ENCODE assay signal across 18 cellular contexts in the genomic region with DNA sequence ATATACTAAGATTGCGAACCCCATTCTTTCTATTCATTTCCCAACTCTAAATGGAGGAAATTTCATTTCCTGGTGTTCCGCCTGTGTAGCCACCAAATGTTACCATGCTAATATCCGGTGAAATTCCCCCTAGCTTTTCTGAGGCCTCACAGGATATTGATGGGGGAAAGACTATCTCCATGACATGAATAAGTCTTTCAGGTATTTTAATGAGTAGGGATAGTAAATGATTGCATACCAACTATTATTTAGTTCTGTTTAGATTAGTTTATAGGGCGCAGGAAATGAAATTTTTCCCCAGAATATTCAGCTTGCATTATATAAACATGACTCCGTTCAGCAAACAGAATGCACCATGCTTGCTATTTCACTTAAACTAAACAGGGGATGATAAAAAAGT.
"Had no signal": no experiment of that assay in that cellular context is flagged by ENCODE, and none has a peak within 500 bp of the region (broad histone marks: within the 10 kb centered on the region; RNA-seq: fewer than 3 reads in every experiment).

No MANE protein-coding gene starts in this region.

- H3K4me1 Mint-ChIP-seq: activated CD8-positive, alpha-beta memory T cell treated with anti-CD3 and anti-CD28 coated beads, Interleukin-2, amount 10 ng/mL, durations not matched to agents 7 days and 5 days had no signal

- H3K4me1 ChIP-seq: esophagus squamous epithelium, left lung, suprapubic skin had no signal

- H3K36me3 Mint-ChIP-seq: activated CD8-positive, alpha-beta memory T cell treated with anti-CD3 and anti-CD28 coated beads, Interleukin-2, amount 10 ng/mL, durations not matched to agents 7 days and 5 days; activated naive CD4-positive, alpha-beta T cell treated with anti-CD3 and anti-CD28 coated beads, Interleukin-2, amount 50 U/mL, for 72 hours had no signal

- H3K4me3 Mint-ChIP-seq: activated CD8-positive, alpha-beta memory T cell treated with anti-CD3 and anti-CD28 coated beads, Interleukin-2, amount 10 ng/mL, durations not matched to agents 7 days and 5 days; activated T-cell treated with anti-CD3 and anti-CD28 coated beads, Interleukin-2, amount 50 U/mL, for 24 hours; nephron progenitor cell had no signal

- H3K27me3 Mint-ChIP-seq: activated T-cell treated with anti-CD3 and anti-CD28 coated beads, Interleukin-2, amount 50 U/mL, for 24 hours had no signal

- H3K9me3 Mint-ChIP-seq: activated naive CD4-positive, alpha-beta T cell treated with anti-CD3 and anti-CD28 coated beads, Interleukin-2, amount 50 U/mL, for 72 hours; activated T-cell treated with anti-CD3 and anti-CD28 coated beads, Interleukin-2, amount 50 U/mL, for 24 hours; nephron progenitor cell had no signal

- H3K27ac Mint-ChIP-seq: activated CD8-positive, alpha-beta memory T cell treated with anti-CD3 and anti-CD28 coated beads, Interleukin-2, amount 10 ng/mL, durations not matched to agents 7 days and 5 days; activated naive CD4-positive, alpha-beta T cell treated with anti-CD3 and anti-CD28 coated beads, Interleukin-2, amount 50 U/mL, for 72 hours; activated T-cell treated with anti-CD3 and anti-CD28 coated beads, Interleukin-2, amount 50 U/mL, for 24 hours; nephron progenitor cell had no signal

- ATAC-seq: activated CD8-positive, alpha-beta memory T cell treated with anti-CD3 and anti-CD28 coated beads, Interleukin-2, amount 10 ng/mL, durations not matched to agents 7 days and 5 days; activated naive CD4-positive, alpha-beta T cell treated with anti-CD3 and anti-CD28 coated beads, Interleukin-2, amount 50 U/mL, for 72 hours; left lung; stimulated activated naive CD8-positive, alpha-beta T cell treated with anti-CD3 and anti-CD28 coated beads, Interleukin-15, Interleukin-2, amounts not matched to agents 100 U/mL and 50 U/mL, for 24 hours had no signal

- H3K36me3 ChIP-seq: esophagus squamous epithelium, left lung, suprapubic skin had no signal

- H3K4me3 ChIP-seq: dorsolateral prefrontal cortex, esophagus squamous epithelium, left lung, suprapubic skin had no signal

- H3K9me3 ChIP-seq: esophagus squamous epithelium, left lung, suprapubic skin had no signal

- H3K27ac ChIP-seq: dorsolateral prefrontal cortex, esophagus squamous epithelium, left lung, suprapubic skin had no signal

- H3K27me3 ChIP-seq: dorsolateral prefrontal cortex, esophagus squamous epithelium, left lung, suprapubic skin had no signal

- DNase-seq: activated CD4-positive, alpha-beta T cell treated with anti-CD3 and anti-CD28 coated beads, Interleukin-2, amount 50 U/mL, for 48 hours; activated CD4-positive, CD25-positive, alpha-beta regulatory T cell treated with anti-CD3 and anti-CD28 coated beads, Interleukin-2, amount 50 U/mL, for 72 hours; activated CD8-positive, alpha-beta memory T cell treated with anti-CD3 and anti-CD28 coated beads, Interleukin-2, amount 10 ng/mL, durations not matched to agents 7 days and 5 days; activated effector memory CD4-positive, alpha-beta T cell treated with Interleukin-2 at 50 U/mL for 16 hours; activated T-cell treated with anti-CD3 and anti-CD28 coated beads, Interleukin-2, amount 50 U/mL, for 24 hours; amygdala; cerebellar nuclear complex; dorsolateral prefrontal cortex; esophagus squamous epithelium; foreskin fibroblast; left lung; mesendoderm; nephron progenitor cell; stimulated activated CD4-positive, alpha-beta T cell treated with anti-CD3 and anti-CD28 coated beads, Interleukin-4, amount 100 ng/mL, for 1 hour; stimulated activated CD8-positive, alpha-beta memory T cell treated with anti-CD3 and anti-CD28 coated beads, Interleukin-4, amount 100 ng/mL, for 48 hours; stimulated activated naive CD8-positive, alpha-beta T cell treated with anti-CD3 and anti-CD28 coated beads, Interleukin-15, Interleukin-2, amounts not matched to agents 100 U/mL and 50 U/mL, for 24 hours had no signal
